18 cellular contexts compared by ENCODE assay signal in genomic region chr2:48411030-48411429, GRCh38.
"Had no signal": no experiment of that assay in that cellular context is flagged by ENCODE, and none has a peak within 500 bp of the region (broad histone marks: within the 10 kb centered on the region; RNA-seq: fewer than 3 reads in every experiment).

No MANE protein-coding gene starts in this region.

- H2AFZ ChIP-seq: parathyroid adenoma had no signal

- H3K9ac ChIP-seq: parathyroid adenoma had no signal

- FAIRE-seq: endometrium, frontal cortex, kidney, urothelium cell line had no signal

- ATAC-seq: effector memory CD8-positive, alpha-beta T cell; left lung; lower lobe of right lung; natural killer cell treated with Interleukin-12 subunit alpha and Interleukin-12 subunit beta and Interleukin-15 and Interleukin-18, amount 100 ng/mL, for 72 hours; stimulated activated effector memory CD8-positive, alpha-beta T cell treated with anti-CD3 and anti-CD28 coated beads, Interleukin-12 subunit alpha, Interleukin-12 subunit beta, amount 100 ng/mL, for 72 hours had no signal

- H3K27me3 ChIP-seq: left lung, sigmoid colon, tibial nerve, upper lobe of left lung had no signal

- H3K27ac ChIP-seq: left lung, lower lobe of right lung, sigmoid colon, thoracic aorta, tibial nerve, upper lobe of left lung had no signal

- H3K9me3 ChIP-seq: left lung, lower lobe of right lung, sigmoid colon, thoracic aorta, tibial nerve, upper lobe of left lung had no signal

- DNase-seq: cortex of kidney; effector memory CD8-positive, alpha-beta T cell; kidney; left lung; lower lobe of right lung; sigmoid colon; stimulated activated CD4-positive, alpha-beta T cell treated with anti-CD3 and anti-CD28 coated beads, Interleukin-2, amount 100 ng/mL, for 24 hours; stimulated activated CD4-positive, alpha-beta T cell treated with anti-CD3 and anti-CD28 coated beads, Interleukin-4, amount 100 ng/mL, for 24 hours; stimulated activated naive CD4-positive, alpha-beta T cell treated with Interleukin-2 at 50 U/mL for 16 hours; upper lobe of left lung had no signal

- H3K36me3 ChIP-seq: left lung, lower lobe of right lung, sigmoid colon, thoracic aorta, tibial nerve, upper lobe of left lung had no signal

- H3K4me1 ChIP-seq: parathyroid adenoma had no signal

- H3K4me3 ChIP-seq: left lung, lower lobe of right lung, sigmoid colon, thoracic aorta, tibial nerve, upper lobe of left lung had no signal

- H3K79me2 ChIP-seq: parathyroid adenoma had no signal
